Comparison of ENCODE assay signal across 9 cellular contexts in genomic region chr10:7258948-7259523, GRCh38.
DNase-seq lines count a peak whose midpoint lies in the region; ATAC-seq, FAIRE-seq and TF ChIP-seq lines count a peak whose summit lies in the region.
"Had no signal": no experiment of that assay in that cellular context is flagged by ENCODE, and none has a peak within 500 bp of the region (broad histone marks: within the 10 kb centered on the region; RNA-seq: fewer than 3 reads in every experiment).

No MANE protein-coding gene starts in this region.

- peaks cover 3% of the 10 kb centered on the region for H3K27me3 Mint-ChIP-seq in nephron progenitor cell (ENCODE audit: low read depth, poor library complexity)

- no peaks in the 10 kb centered on the region for H3K27me3 ChIP-seq in left lung

- intact Hi-C loops in left lung (cut with DNase I), result no loop called here

- peak; percentile 73 for DNase-seq in activated CD8-positive, alpha-beta memory T cell treated with anti-CD3 and anti-CD28 coated beads, Interleukin-2, amount 50 U/mL, for 4 hours
- peak; percentile 9 for DNase-seq in nephron progenitor cell
- no peak for DNase-seq in D721Med (ENCODE audit: insufficient read length, low spot score)
- DNase-seq in NCI-H345 (lab: John Stamatoyannopoulos, UW), result no peak
- DNase-seq in left lung, result no peak

- no peak overlapping the region for H3K27ac ChIP-seq in left lung
- H3K27ac ChIP-seq: epithelial cell of prostate had no signal

- no peak overlapping the region for H3K4me3 ChIP-seq in left lung

- no peaks in the 10 kb centered on the region for H3K36me3 ChIP-seq in left lung

- ATAC-seq in GM18870 (IDR thresholded peaks at IDR 0.05; ENCODE audit: unreplicated experiment) (peak; percentile 50), HG03565 (IDR thresholded peaks at IDR 0.05; ENCODE audit: unreplicated experiment) (peak; percentile 58), HG02588 (IDR thresholded peaks at IDR 0.05; ENCODE audit: unreplicated experiment) (no peak), left lung (no peak)

- H3K36me3 Mint-ChIP-seq in nephron progenitor cell (ENCODE audit: low read depth), result peaks cover 9% of the 10 kb centered on the region

- H3K9me3 Mint-ChIP-seq in nephron progenitor cell, result no peaks in the 10 kb centered on the region

- peaks cover 71% of the 10 kb centered on the region for H3K4me1 Mint-ChIP-seq in nephron progenitor cell

- H3K4me1 ChIP-seq in left lung, result peaks cover 10 to 33% of the 10 kb centered on the region in 2 donors

- peak overlapping the region; percentile 8 for H3K4me3 Mint-ChIP-seq in nephron progenitor cell

- TF ChIP-seq CTCF in nephron progenitor cell (IDR thresholded peaks at IDR 0.05) (no peak), D721Med (IDR thresholded peaks at IDR 0.05; ENCODE audit: insufficient read depth, missing control alignments) (no peak), left lung (IDR thresholded peaks at IDR 0.05) (no peak)

- no peak overlapping the region for H3K27ac Mint-ChIP-seq in nephron progenitor cell

- no peak for FAIRE-seq in D721Med (lab: Jason Lieb, UNC)

- no peaks in the 10 kb centered on the region for H3K9me3 ChIP-seq in left lung

Comparison
In these comparisons a context has a peak if more than half of its experiments do, and no peak if none do; other contexts are left out.
1. ATAC-seq: peak in GM18870 (single experiment) and HG03565 (single experiment); none in HG02588 (single experiment) and left lung (single experiment).
2. DNase-seq: peak in activated CD8-positive, alpha-beta memory T cell treated with anti-CD3 and anti-CD28 coated beads, Interleukin-2, amount 50 U/mL, for 4 hours (single experiment) and nephron progenitor cell (single experiment); none in D721Med (single experiment), NCI-H345 (single experiment) and left lung (0 of 2).